ENCODE assay signal across 25 cellular contexts in the genomic region with DNA sequence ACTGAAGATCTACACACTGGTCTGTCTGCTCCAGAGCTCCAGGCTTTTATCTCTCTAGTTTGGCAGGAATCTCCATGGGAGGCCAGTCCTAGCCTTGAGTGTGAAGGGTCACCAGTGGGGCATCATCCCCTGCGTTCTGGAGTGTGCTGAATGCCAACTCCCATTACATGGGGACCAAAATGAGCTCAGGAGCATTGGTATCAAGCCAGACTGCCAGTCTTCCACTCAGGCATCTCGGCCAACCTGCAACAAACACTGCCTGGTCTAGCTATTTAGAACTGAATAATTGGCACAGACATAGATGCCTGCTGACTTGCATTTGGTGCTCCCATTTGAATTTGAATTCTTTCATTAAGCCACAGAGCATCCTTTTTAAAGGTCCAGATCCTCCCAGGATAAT.
DNase-seq lines count a peak whose midpoint lies in the region; ATAC-seq lines count a peak whose summit lies in the region.
"Had no signal": no experiment of that assay in that cellular context is flagged by ENCODE, and none has a peak within 500 bp of the region (broad histone marks: within the 10 kb centered on the region; RNA-seq: fewer than 3 reads in every experiment).

No MANE protein-coding gene starts in this region.

- peaks cover 12% of the 10 kb centered on the region for H3K27me3 Mint-ChIP-seq in activated T-cell treated with anti-CD3 and anti-CD28 coated beads, Interleukin-2, amount 50 U/mL, for 72 hours (ENCODE audit: low read depth)
- H3K27me3 Mint-ChIP-seq: activated T-helper 17 cell treated with anti-CD3 and anti-CD28 coated beads, Interleukin-2, amount 50 U/mL, for 72 hours had no signal

- no peaks in the 10 kb centered on the region for H3K4me1 Mint-ChIP-seq in activated T-cell treated with anti-CD3 and anti-CD28 coated beads, Interleukin-2, amount 50 U/mL, for 72 hours (ENCODE audit: low read depth)
- H3K4me1 Mint-ChIP-seq: activated naive CD8-positive, alpha-beta T cell treated with anti-CD3 and anti-CD28 coated beads for 36 hours; activated T-helper 17 cell treated with anti-CD3 and anti-CD28 coated beads, Interleukin-2, amount 50 U/mL, for 72 hours; CD8-positive, alpha-beta memory T cell had no signal

- no peak overlapping the region for H3K27ac Mint-ChIP-seq in activated T-cell treated with anti-CD3 and anti-CD28 coated beads, Interleukin-2, amount 50 U/mL, for 72 hours
- H3K27ac Mint-ChIP-seq: activated naive CD8-positive, alpha-beta T cell treated with anti-CD3 and anti-CD28 coated beads for 36 hours; activated T-helper 17 cell treated with anti-CD3 and anti-CD28 coated beads, Interleukin-2, amount 50 U/mL, for 72 hours had no signal

- H3K9me3 Mint-ChIP-seq in activated T-cell treated with anti-CD3 and anti-CD28 coated beads, Interleukin-2, amount 50 U/mL, for 72 hours = no peaks in the 10 kb centered on the region
- H3K9me3 Mint-ChIP-seq: activated naive CD8-positive, alpha-beta T cell treated with anti-CD3 and anti-CD28 coated beads for 36 hours; activated T-helper 17 cell treated with anti-CD3 and anti-CD28 coated beads, Interleukin-2, amount 50 U/mL, for 72 hours; CD8-positive, alpha-beta memory T cell had no signal

- H3K27ac ChIP-seq in caudate nucleus (ENCODE audit: low read depth, low read length) = no peak overlapping the region
- H3K27ac ChIP-seq: gastroesophageal sphincter, HL-60, KMS-11, lower lobe of right lung, parathyroid adenoma, sigmoid colon, thyroid gland had no signal

- no peak overlapping the region for H3K4me3 Mint-ChIP-seq in activated T-cell treated with anti-CD3 and anti-CD28 coated beads, Interleukin-2, amount 50 U/mL, for 72 hours
- H3K4me3 Mint-ChIP-seq: activated naive CD8-positive, alpha-beta T cell treated with anti-CD3 and anti-CD28 coated beads for 36 hours; activated T-helper 17 cell treated with anti-CD3 and anti-CD28 coated beads, Interleukin-2, amount 50 U/mL, for 72 hours; CD8-positive, alpha-beta memory T cell; nephron progenitor cell had no signal

- no peaks in the 10 kb centered on the region for H3K36me3 Mint-ChIP-seq in activated T-cell treated with anti-CD3 and anti-CD28 coated beads, Interleukin-2, amount 50 U/mL, for 72 hours (ENCODE audit: insufficient read depth in 2 of 2)
- H3K36me3 Mint-ChIP-seq: activated naive CD8-positive, alpha-beta T cell treated with anti-CD3 and anti-CD28 coated beads for 36 hours; CD8-positive, alpha-beta memory T cell had no signal

- peak; percentile 3 for DNase-seq in NCI-H2227 (lab: John Stamatoyannopoulos, UW; ENCODE audit: unreplicated experiment)
- no peak for DNase-seq in NCI-H2227 treated with DMSO at 0.1 percent for 48 hours (lab: John Stamatoyannopoulos, UW)
- peak in 39 of 61 donors; percentile 2 to 80 (median 25) for DNase-seq in caudate nucleus (lab: John Stamatoyannopoulos, UW)
- DNase-seq in hippocampal formation (lab: John Stamatoyannopoulos, UW) = peak; percentile 17 to 34
- peak; percentile 38 for DNase-seq in retina
- no peak for DNase-seq in activated T-cell treated with anti-CD3 and anti-CD28 coated beads, Interleukin-2, amount 50 U/mL, for 72 hours
- DNase-seq in kidney glomerular epithelial cell (lab: John Stamatoyannopoulos, UW) = no peak
- no peak for DNase-seq in T1000 (lab: John Stamatoyannopoulos, UW)
- DNase-seq: activated CD4-positive, CD25-positive, alpha-beta regulatory T cell; activated naive CD8-positive, alpha-beta T cell treated with anti-CD3 and anti-CD28 coated beads for 36 hours; AML-193; CD8-positive, alpha-beta memory T cell; lower lobe of right lung; NCI-H1436 treated with DMSO at 0.1 percent for 48 hours; NCI-H2107; NCI-H524; nephron progenitor cell; sigmoid colon; stimulated activated naive CD8-positive, alpha-beta T cell treated with anti-CD3 and anti-CD28 coated beads, Interleukin-15, Interleukin-2, amounts not matched to agents 100 U/mL and 50 U/mL, for 24 hours; thyroid gland had no signal

- ATAC-seq in activated T-cell treated with anti-CD3 and anti-CD28 coated beads, Interleukin-2, amount 50 U/mL, for 72 hours (replicated peaks in 1 of 2) = no peak
- ATAC-seq: activated T-helper 17 cell treated with anti-CD3 and anti-CD28 coated beads, Interleukin-2, amount 50 U/mL, for 72 hours; gastroesophageal sphincter; lower lobe of right lung; stimulated activated naive CD8-positive, alpha-beta T cell treated with anti-CD3 and anti-CD28 coated beads, Interleukin-15, Interleukin-2, amounts not matched to agents 100 U/mL and 50 U/mL, for 24 hours had no signal

Comparison
In these comparisons a context has a peak if more than half of its experiments do, and no peak if none do; other contexts are left out.
1. DNase-seq: peak in NCI-H2227 (single experiment), caudate nucleus (39 of 61), hippocampal formation (2 of 2) and retina (single experiment); none in NCI-H2227 treated with DMSO at 0.1 percent for 48 hours (single experiment), activated T-cell treated with anti-CD3 and anti-CD28 coated beads, Interleukin-2, amount 50 U/mL, for 72 hours (0 of 2), kidney glomerular epithelial cell (single experiment) and T1000 (single experiment).